Comparison of ENCODE assay signal across 1 cellular context in genomic region chr3:37952564-37952963, GRCh38.
TF ChIP-seq lines count a peak whose summit lies in the region.

No MANE protein-coding gene starts in this region.

TF ChIP-seq in neural cell, 6 proteins besides CTCF, POLR2A, EP300 and RAD21 (continued from another document):
- TF ChIP-seq, protein P1, sequence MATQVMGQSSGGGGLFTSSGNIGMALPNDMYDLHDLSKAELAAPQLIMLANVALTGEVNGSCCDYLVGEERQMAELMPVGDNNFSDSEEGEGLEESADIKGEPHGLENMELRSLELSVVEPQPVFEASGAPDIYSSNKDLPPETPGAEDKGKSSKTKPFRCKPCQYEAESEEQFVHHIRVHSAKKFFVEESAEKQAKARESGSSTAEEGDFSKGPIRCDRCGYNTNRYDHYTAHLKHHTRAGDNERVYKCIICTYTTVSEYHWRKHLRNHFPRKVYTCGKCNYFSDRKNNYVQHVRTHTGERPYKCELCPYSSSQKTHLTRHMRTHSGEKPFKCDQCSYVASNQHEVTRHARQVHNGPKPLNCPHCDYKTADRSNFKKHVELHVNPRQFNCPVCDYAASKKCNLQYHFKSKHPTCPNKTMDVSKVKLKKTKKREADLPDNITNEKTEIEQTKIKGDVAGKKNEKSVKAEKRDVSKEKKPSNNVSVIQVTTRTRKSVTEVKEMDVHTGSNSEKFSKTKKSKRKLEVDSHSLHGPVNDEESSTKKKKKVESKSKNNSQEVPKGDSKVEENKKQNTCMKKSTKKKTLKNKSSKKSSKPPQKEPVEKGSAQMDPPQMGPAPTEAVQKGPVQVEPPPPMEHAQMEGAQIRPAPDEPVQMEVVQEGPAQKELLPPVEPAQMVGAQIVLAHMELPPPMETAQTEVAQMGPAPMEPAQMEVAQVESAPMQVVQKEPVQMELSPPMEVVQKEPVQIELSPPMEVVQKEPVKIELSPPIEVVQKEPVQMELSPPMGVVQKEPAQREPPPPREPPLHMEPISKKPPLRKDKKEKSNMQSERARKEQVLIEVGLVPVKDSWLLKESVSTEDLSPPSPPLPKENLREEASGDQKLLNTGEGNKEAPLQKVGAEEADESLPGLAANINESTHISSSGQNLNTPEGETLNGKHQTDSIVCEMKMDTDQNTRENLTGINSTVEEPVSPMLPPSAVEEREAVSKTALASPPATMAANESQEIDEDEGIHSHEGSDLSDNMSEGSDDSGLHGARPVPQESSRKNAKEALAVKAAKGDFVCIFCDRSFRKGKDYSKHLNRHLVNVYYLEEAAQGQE (IDR thresholded peaks at IDR 0.05; ENCODE audit: borderline replicate concordance) = no peak
- TF ChIP-seq TAF1 (IDR thresholded peaks at IDR 0.05; ENCODE audit: low read depth) = no peak
- no peak for TF ChIP-seq SMC3 (conservative IDR thresholded peaks at IDR 0.05; ENCODE audit: poor library complexity)
- no peak for TF ChIP-seq POLR2AphosphoS5 (IDR thresholded peaks at IDR 0.05)
- no peak for TF ChIP-seq EZH2 (IDR thresholded peaks at IDR 0.05; ENCODE audit: borderline replicate concordance, insufficient read depth, low read length, poor library complexity, severe bottlenecking)
